In the genomic region with DNA sequence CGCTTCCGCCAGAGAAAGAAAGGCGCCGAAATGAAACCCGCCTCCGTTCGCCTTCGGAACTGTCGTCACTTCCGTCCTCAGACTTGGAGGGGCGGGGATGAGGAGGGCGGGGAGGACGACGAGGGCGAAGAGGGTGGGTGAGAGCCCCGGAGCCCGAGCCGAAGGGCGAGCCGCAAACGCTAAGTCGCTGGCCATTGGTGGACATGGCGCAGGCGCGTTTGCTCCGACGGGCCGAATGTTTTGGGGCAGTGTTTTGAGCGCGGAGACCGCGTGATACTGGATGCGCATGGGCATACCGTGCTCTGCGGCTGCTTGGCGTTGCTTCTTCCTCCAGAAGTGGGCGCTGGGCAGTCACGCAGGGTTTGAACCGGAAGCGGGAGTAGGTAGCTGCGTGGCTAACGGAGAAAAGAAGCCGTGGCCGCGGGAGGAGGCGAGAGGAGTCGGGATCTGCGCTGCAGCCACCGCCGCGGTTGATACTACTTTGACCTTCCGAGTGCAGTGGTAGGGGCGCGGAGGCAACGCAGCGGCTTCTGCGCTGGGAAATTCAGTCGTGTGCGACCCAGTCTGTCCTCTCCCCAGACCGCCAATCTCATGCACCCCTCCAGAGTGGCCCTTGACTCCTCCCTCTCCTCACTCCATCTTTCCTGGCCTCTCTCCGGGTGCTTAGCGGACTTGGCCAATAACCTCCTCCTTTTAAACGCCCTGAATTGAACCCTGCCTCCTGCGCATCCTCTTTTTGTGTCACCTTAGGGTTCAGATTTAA, we compare ENCODE assay signal across 1 cellular context.
TF ChIP-seq lines count a peak whose summit lies in the region.

A gene with protein sequence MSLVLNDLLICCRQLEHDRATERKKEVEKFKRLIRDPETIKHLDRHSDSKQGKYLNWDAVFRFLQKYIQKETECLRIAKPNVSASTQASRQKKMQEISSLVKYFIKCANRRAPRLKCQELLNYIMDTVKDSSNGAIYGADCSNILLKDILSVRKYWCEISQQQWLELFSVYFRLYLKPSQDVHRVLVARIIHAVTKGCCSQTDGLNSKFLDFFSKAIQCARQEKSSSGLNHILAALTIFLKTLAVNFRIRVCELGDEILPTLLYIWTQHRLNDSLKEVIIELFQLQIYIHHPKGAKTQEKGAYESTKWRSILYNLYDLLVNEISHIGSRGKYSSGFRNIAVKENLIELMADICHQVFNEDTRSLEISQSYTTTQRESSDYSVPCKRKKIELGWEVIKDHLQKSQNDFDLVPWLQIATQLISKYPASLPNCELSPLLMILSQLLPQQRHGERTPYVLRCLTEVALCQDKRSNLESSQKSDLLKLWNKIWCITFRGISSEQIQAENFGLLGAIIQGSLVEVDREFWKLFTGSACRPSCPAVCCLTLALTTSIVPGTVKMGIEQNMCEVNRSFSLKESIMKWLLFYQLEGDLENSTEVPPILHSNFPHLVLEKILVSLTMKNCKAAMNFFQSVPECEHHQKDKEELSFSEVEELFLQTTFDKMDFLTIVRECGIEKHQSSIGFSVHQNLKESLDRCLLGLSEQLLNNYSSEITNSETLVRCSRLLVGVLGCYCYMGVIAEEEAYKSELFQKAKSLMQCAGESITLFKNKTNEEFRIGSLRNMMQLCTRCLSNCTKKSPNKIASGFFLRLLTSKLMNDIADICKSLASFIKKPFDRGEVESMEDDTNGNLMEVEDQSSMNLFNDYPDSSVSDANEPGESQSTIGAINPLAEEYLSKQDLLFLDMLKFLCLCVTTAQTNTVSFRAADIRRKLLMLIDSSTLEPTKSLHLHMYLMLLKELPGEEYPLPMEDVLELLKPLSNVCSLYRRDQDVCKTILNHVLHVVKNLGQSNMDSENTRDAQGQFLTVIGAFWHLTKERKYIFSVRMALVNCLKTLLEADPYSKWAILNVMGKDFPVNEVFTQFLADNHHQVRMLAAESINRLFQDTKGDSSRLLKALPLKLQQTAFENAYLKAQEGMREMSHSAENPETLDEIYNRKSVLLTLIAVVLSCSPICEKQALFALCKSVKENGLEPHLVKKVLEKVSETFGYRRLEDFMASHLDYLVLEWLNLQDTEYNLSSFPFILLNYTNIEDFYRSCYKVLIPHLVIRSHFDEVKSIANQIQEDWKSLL (N-terminal part only) (plus strand): TSS at position 382 of the 763 bp plus-strand sequence. CDS start 4,558 bp downstream, outside the sequence.

TF ChIP-seq in HepG2, 621 proteins besides CTCF, POLR2A, EP300 and RAD21 (continued from another document and continues in another):
- TF ChIP-seq, protein P1, sequence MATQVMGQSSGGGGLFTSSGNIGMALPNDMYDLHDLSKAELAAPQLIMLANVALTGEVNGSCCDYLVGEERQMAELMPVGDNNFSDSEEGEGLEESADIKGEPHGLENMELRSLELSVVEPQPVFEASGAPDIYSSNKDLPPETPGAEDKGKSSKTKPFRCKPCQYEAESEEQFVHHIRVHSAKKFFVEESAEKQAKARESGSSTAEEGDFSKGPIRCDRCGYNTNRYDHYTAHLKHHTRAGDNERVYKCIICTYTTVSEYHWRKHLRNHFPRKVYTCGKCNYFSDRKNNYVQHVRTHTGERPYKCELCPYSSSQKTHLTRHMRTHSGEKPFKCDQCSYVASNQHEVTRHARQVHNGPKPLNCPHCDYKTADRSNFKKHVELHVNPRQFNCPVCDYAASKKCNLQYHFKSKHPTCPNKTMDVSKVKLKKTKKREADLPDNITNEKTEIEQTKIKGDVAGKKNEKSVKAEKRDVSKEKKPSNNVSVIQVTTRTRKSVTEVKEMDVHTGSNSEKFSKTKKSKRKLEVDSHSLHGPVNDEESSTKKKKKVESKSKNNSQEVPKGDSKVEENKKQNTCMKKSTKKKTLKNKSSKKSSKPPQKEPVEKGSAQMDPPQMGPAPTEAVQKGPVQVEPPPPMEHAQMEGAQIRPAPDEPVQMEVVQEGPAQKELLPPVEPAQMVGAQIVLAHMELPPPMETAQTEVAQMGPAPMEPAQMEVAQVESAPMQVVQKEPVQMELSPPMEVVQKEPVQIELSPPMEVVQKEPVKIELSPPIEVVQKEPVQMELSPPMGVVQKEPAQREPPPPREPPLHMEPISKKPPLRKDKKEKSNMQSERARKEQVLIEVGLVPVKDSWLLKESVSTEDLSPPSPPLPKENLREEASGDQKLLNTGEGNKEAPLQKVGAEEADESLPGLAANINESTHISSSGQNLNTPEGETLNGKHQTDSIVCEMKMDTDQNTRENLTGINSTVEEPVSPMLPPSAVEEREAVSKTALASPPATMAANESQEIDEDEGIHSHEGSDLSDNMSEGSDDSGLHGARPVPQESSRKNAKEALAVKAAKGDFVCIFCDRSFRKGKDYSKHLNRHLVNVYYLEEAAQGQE (IDR thresholded peaks at IDR 0.05; ENCODE audit: borderline replicate concordance in 1 of 2, low read depth in 1 of 2, low read length in 2 of 2), result no peak; a peak in 1 of 4 replicates
- TF ChIP-seq ZNF619 (CRISPR knock-in tag; IDR thresholded peaks at IDR 0.05) (peak; percentile 60), CHD4 (IDR thresholded peaks at IDR 0.05; ENCODE audit: borderline replicate concordance, low read length) (no peak), MTERF4 (CRISPR knock-in tag; IDR thresholded peaks at IDR 0.05) (no peak), REPIN1 (CRISPR knock-in tag; IDR thresholded peaks at IDR 0.05; ENCODE audit: borderline replicate concordance, low read depth) (peak; percentile 72; the same call in 1 of the 2 replicates), ZNF383 (CRISPR knock-in tag; IDR thresholded peaks at IDR 0.05; ENCODE audit: borderline replicate concordance) (no peak), PRMT3 (CRISPR knock-in tag; IDR thresholded peaks at IDR 0.05; ENCODE audit: borderline replicate concordance, low read depth) (no peak), SRSF1 (optimal IDR thresholded peaks at IDR 0.05; ENCODE audit: low read depth, low read length) (peak; percentile 6), ZNF720 (CRISPR knock-in tag; IDR thresholded peaks at IDR 0.05) (no peak), YY1 (IDR thresholded peaks at IDR 0.05; ENCODE audit: insufficient read depth, insufficient replicate concordance, low read depth, low read length) (peak; percentile 54), IRF2 (CRISPR knock-in tag; IDR thresholded peaks at IDR 0.05) (peak; percentile 92), ZMAT5 (CRISPR knock-in tag; IDR thresholded peaks at IDR 0.05; ENCODE audit: borderline replicate concordance, low read depth) (no peak), SP2 (CRISPR knock-in tag; IDR thresholded peaks at IDR 0.05) (peak; percentile 90), PRDM4 (CRISPR knock-in tag; IDR thresholded peaks at IDR 0.05; ENCODE audit: borderline replicate concordance) (no peak), BCLAF1 (IDR thresholded peaks at IDR 0.05) (no peak), PCBP1 (IDR thresholded peaks at IDR 0.05; ENCODE audit: borderline replicate concordance, low read depth, low read length) (0 out of 2 replicates have a peak, but pooled peaks have one; percentile 65), SMARCC2 (IDR thresholded peaks at IDR 0.05) (no peak), TCF7L2 (IDR thresholded peaks at IDR 0.05; ENCODE audit: low read depth, low read length) (no peak), ZNF337 (CRISPR knock-in tag; IDR thresholded peaks at IDR 0.05; ENCODE audit: borderline replicate concordance, low read depth) (0 out of 2 replicates have a peak, but pooled peaks have one; percentile 13), ZSCAN9 (CRISPR knock-in tag; IDR thresholded peaks at IDR 0.05; ENCODE audit: borderline replicate concordance) (peak; percentile 80; the same call in 1 of the 2 replicates), ZNF501 (CRISPR knock-in tag; IDR thresholded peaks at IDR 0.05) (peak; percentile 33), SMARCE1 (IDR thresholded peaks at IDR 0.05; ENCODE audit: borderline replicate concordance) (no peak), ZNF124 (CRISPR knock-in tag; IDR thresholded peaks at IDR 0.05) (peak; percentile 68; the same call in 1 of the 2 replicates), ZNF746 (CRISPR knock-in tag; IDR thresholded peaks at IDR 0.05) (peak; percentile 16; the same call in 1 of the 2 replicates)
- TF ChIP-seq, protein P2, sequence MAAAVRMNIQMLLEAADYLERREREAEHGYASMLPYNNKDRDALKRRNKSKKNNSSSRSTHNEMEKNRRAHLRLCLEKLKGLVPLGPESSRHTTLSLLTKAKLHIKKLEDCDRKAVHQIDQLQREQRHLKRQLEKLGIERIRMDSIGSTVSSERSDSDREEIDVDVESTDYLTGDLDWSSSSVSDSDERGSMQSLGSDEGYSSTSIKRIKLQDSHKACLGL (CRISPR knock-in tag; IDR thresholded peaks at IDR 0.05), result peak; percentile 68
- TF ChIP-seq, protein P3, sequence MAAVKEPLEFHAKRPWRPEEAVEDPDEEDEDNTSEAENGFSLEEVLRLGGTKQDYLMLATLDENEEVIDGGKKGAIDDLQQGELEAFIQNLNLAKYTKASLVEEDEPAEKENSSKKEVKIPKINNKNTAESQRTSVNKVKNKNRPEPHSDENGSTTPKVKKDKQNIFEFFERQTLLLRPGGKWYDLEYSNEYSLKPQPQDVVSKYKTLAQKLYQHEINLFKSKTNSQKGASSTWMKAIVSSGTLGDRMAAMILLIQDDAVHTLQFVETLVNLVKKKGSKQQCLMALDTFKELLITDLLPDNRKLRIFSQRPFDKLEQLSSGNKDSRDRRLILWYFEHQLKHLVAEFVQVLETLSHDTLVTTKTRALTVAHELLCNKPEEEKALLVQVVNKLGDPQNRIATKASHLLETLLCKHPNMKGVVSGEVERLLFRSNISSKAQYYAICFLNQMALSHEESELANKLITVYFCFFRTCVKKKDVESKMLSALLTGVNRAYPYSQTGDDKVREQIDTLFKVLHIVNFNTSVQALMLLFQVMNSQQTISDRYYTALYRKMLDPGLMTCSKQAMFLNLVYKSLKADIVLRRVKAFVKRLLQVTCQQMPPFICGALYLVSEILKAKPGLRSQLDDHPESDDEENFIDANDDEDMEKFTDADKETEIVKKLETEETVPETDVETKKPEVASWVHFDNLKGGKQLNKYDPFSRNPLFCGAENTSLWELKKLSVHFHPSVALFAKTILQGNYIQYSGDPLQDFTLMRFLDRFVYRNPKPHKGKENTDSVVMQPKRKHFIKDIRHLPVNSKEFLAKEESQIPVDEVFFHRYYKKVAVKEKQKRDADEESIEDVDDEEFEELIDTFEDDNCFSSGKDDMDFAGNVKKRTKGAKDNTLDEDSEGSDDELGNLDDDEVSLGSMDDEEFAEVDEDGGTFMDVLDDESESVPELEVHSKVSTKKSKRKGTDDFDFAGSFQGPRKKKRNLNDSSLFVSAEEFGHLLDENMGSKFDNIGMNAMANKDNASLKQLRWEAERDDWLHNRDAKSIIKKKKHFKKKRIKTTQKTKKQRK (IDR thresholded peaks at IDR 0.05; ENCODE audit: low read length), result no peak
- TF ChIP-seq, protein P4, sequence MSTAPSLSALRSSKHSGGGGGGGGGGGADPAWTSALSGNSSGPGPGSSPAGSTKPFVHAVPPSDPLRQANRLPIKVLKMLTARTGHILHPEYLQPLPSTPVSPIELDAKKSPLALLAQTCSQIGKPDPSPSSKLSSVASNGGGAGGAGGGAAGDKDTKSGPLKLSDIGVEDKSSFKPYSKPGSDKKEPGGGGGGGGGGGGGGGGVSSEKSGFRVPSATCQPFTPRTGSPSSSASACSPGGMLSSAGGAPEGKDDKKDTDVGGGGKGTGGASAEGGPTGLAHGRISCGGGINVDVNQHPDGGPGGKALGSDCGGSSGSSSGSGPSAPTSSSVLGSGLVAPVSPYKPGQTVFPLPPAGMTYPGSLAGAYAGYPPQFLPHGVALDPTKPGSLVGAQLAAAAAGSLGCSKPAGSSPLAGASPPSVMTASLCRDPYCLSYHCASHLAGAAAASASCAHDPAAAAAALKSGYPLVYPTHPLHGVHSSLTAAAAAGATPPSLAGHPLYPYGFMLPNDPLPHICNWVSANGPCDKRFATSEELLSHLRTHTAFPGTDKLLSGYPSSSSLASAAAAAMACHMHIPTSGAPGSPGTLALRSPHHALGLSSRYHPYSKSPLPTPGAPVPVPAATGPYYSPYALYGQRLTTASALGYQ (CRISPR knock-in tag; IDR thresholded peaks at IDR 0.05), result no peak
- TF ChIP-seq, protein P5, sequence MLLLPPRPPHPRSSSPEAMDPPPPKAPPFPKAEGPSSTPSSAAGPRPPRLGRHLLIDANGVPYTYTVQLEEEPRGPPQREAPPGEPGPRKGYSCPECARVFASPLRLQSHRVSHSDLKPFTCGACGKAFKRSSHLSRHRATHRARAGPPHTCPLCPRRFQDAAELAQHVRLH (CRISPR knock-in tag; IDR thresholded peaks at IDR 0.05; ENCODE audit: borderline replicate concordance, low read depth), result peak; percentile 52; the same call in 1 of the 2 replicates
